Comparison of ENCODE assay signal across 1 cellular context in the genomic region with DNA sequence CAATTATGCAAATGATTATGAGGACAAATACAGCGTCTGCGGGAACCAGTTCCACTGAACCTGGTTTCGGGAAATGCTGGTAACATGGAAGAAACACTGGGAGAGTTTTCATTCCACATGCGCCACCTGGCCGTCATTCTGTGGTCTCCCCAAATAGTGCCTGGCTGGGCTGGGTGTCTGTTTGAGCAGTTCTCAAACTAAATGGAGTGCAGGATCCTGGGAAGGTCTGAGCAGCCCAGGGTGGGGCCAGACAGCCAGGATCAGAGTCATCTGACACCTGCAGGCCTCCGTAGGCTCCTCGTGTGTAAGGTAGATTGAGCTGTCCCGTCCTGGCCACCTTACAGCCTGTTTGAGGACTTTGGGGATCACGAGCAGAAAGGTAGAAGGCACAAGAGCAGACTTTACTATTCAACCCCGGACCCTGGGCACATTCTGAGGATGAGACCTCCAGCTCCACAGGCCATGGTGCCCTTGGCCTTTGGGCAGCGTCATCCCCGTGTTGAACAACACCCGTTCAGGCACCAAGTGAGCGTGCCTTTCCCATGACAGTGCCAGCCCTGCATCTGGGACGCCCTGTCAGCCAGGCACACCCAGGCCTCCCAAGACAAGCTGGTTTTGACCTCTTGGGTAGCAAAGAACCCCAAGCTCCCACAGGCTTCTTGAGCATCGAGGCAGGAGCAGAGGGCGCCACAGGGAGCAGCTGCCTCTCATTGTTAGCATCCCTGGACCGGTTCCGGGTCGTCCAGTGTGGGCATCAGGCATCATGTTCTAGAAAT.
TF ChIP-seq lines count a peak whose summit lies in the region.

No MANE protein-coding gene starts in this region.

TF ChIP-seq in GM23338, 12 proteins besides CTCF, POLR2A, EP300 and RAD21 (continued from another document):
- TF ChIP-seq ZNF462 (CRISPR knock-in tag; IDR thresholded peaks at IDR 0.05), result no peak
- no peak for TF ChIP-seq NANOG (IDR thresholded peaks at IDR 0.05; ENCODE audit: borderline replicate concordance)
- TF ChIP-seq ZNF114 (CRISPR knock-in tag; IDR thresholded peaks at IDR 0.05), result no peak
- no peak for TF ChIP-seq EZH2phosphoT487 (IDR thresholded peaks at IDR 0.05; ENCODE audit: unreplicated experiment)
- no peak for TF ChIP-seq STAT1 (IDR thresholded peaks at IDR 0.05; ENCODE audit: unreplicated experiment)
- no peak for TF ChIP-seq ZNF331 (CRISPR knock-in tag; IDR thresholded peaks at IDR 0.05; ENCODE audit: low read depth)
- TF ChIP-seq CREB1 (CRISPR knock-in tag; IDR thresholded peaks at IDR 0.05; ENCODE audit: low read depth), result no peak
TF ChIP-seq in GM23338: peak in this region for 0.
